In genomic region chr10:22003111-22003963, GRCh38 we compare ENCODE assay signal across 1 cellular context.
TF ChIP-seq lines count a peak whose summit lies in the region.

A gene with protein sequence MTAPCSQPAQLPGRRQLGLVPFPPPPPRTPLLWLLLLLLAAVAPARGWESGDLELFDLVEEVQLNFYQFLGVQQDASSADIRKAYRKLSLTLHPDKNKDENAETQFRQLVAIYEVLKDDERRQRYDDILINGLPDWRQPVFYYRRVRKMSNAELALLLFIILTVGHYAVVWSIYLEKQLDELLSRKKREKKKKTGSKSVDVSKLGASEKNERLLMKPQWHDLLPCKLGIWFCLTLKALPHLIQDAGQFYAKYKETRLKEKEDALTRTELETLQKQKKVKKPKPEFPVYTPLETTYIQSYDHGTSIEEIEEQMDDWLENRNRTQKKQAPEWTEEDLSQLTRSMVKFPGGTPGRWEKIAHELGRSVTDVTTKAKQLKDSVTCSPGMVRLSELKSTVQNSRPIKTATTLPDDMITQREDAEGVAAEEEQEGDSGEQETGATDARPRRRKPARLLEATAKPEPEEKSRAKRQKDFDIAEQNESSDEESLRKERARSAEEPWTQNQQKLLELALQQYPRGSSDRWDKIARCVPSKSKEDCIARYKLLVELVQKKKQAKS (minus strand): TSS chr10:22003730. CDS start chr10:22003434, 296 bp downstream.

TF ChIP-seq in K562, 482 proteins besides CTCF, POLR2A, EP300 and RAD21 (continued from another document and continues in another):
- TF ChIP-seq ZBTB40 (IDR thresholded peaks at IDR 0.05) (peak; percentile 68), ZBTB40 (CRISPR knock-in tag; IDR thresholded peaks at IDR 0.05) (no peak), KAT7 (CRISPR knock-in tag; IDR thresholded peaks at IDR 0.05; ENCODE audit: borderline replicate concordance) (peak; percentile 99), MAFG (tag; conservative IDR thresholded peaks at IDR 0.05) (no peak), ARHGAP35 (IDR thresholded peaks at IDR 0.05; ENCODE audit: partially characterized antibody) (no peak), SRSF7 (optimal IDR thresholded peaks at IDR 0.05; ENCODE audit: low read depth, low read length) (no peak), KHSRP (IDR thresholded peaks at IDR 0.05) (no peak), ZNF398 (CRISPR knock-in tag; IDR thresholded peaks at IDR 0.05) (no peak), ZBTB5 (IDR thresholded peaks at IDR 0.05) (no peak), KDM4B (IDR thresholded peaks at IDR 0.05; ENCODE audit: borderline replicate concordance in 2 of 2, low read depth in 1 of 2) (no peak), CCAR2 (IDR thresholded peaks at IDR 0.05; ENCODE audit: low read depth, low read length) (no peak), CREB3 (tag; conservative IDR thresholded peaks at IDR 0.05; ENCODE audit: low read depth) (no peak), HOXB6 (CRISPR knock-in tag; IDR thresholded peaks at IDR 0.05; ENCODE audit: borderline replicate concordance) (no peak), SREBF1 (IDR thresholded peaks at IDR 0.05; ENCODE audit: borderline replicate concordance, low read depth, low read length) (no peak), ZNF280B (CRISPR knock-in tag; IDR thresholded peaks at IDR 0.05) (no peak), ZNF696 (CRISPR knock-in tag; conservative IDR thresholded peaks at IDR 0.05) (no peak), GTF2A2 (tag; IDR thresholded peaks at IDR 0.05) (no peak), ATF7 (IDR thresholded peaks at IDR 0.05) (peak; percentile 94), RBM39 (optimal IDR thresholded peaks at IDR 0.05; ENCODE audit: low read depth, low read length) (no peak), FUS (optimal IDR thresholded peaks at IDR 0.05; ENCODE audit: low read depth, low read length) (peak; percentile 79), ZBTB34 (CRISPR knock-in tag; IDR thresholded peaks at IDR 0.05) (no peak), PTTG1 (tag; IDR thresholded peaks at IDR 0.05; ENCODE audit: low read depth) (no peak), ZNF41 (CRISPR knock-in tag; conservative IDR thresholded peaks at IDR 0.05) (no peak), MIER1 (IDR thresholded peaks at IDR 0.05; ENCODE audit: low read depth) (no peak), POLR2AphosphoS2 (IDR thresholded peaks at IDR 0.05; ENCODE audit: low read length) (no peak), ZSCAN29 (IDR thresholded peaks at IDR 0.05) (no peak), SNAPC5 (CRISPR knock-in tag; IDR thresholded peaks at IDR 0.05) (no peak), ATF1 (CRISPR knock-in tag; IDR thresholded peaks at IDR 0.05) (no peak), ATF1 (tag; IDR thresholded peaks at IDR 0.05) (peak; percentile 90), NFYB (IDR thresholded peaks at IDR 0.05; ENCODE audit: extremely low read depth, insufficient read length) (peak; percentile 18), POLR2AphosphoS5 (IDR thresholded peaks at IDR 0.05; ENCODE audit: control insufficient read depth, insufficient read depth, low read depth, low read length) (peak; percentile 71), U2AF1 (optimal IDR thresholded peaks at IDR 0.05; ENCODE audit: low read depth, low read length) (peak; percentile 54), KDM1A (IDR thresholded peaks at IDR 0.05) (no peak), CBFB (CRISPR knock-in tag; IDR thresholded peaks at IDR 0.05) (no peak), NR2F6 (CRISPR knock-in tag; IDR thresholded peaks at IDR 0.05) (no peak)
- TF ChIP-seq, protein P1, sequence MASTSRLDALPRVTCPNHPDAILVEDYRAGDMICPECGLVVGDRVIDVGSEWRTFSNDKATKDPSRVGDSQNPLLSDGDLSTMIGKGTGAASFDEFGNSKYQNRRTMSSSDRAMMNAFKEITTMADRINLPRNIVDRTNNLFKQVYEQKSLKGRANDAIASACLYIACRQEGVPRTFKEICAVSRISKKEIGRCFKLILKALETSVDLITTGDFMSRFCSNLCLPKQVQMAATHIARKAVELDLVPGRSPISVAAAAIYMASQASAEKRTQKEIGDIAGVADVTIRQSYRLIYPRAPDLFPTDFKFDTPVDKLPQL (IDR thresholded peaks at IDR 0.05; ENCODE audit: extremely low read depth, insufficient read length), result no peak
- TF ChIP-seq, protein P2, sequence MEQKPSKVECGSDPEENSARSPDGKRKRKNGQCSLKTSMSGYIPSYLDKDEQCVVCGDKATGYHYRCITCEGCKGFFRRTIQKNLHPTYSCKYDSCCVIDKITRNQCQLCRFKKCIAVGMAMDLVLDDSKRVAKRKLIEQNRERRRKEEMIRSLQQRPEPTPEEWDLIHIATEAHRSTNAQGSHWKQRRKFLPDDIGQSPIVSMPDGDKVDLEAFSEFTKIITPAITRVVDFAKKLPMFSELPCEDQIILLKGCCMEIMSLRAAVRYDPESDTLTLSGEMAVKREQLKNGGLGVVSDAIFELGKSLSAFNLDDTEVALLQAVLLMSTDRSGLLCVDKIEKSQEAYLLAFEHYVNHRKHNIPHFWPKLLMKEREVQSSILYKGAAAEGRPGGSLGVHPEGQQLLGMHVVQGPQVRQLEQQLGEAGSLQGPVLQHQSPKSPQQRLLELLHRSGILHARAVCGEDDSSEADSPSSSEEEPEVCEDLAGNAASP (IDR thresholded peaks at IDR 0.05), result no peak
- TF ChIP-seq, protein P3, sequence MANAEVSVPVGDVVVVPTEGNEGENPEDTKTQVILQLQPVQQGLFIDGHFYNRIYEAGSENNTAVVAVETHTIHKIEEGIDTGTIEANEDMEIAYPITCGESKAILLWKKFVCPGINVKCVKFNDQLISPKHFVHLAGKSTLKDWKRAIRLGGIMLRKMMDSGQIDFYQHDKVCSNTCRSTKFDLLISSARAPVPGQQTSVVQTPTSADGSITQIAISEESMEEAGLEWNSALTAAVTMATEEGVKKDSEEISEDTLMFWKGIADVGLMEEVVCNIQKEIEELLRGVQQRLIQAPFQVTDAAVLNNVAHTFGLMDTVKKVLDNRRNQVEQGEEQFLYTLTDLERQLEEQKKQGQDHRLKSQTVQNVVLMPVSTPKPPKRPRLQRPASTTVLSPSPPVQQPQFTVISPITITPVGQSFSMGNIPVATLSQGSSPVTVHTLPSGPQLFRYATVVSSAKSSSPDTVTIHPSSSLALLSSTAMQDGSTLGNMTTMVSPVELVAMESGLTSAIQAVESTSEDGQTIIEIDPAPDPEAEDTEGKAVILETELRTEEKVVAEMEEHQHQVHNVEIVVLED (CRISPR knock-in tag; IDR thresholded peaks at IDR 0.05), result peak; percentile 57; the same call in 1 of the 2 replicates
